In genomic region chr7:112395893-112396292, GRCh38 we compare ENCODE assay signal across 16 cellular contexts. TPM values are rescaled to one million over a fixed set of nuclear protein-coding genes. Genes with fewer than 3 reads are reported as not detected.
A peak's percentile ranks its signal among the peaks of the same experiment; 100 is the strongest.
DNase-seq lines count a peak whose midpoint lies in the region; FAIRE-seq and TF ChIP-seq lines count a peak whose summit lies in the region.
"Had no signal": no experiment of that assay in that cellular context is flagged by ENCODE, and none has a peak within 500 bp of the region (broad histone marks: within the 10 kb centered on the region; RNA-seq: fewer than 3 reads in every experiment).

No MANE protein-coding gene starts in this region.

- no peak overlapping the region for H3K56ac ChIP-seq in mesendoderm (ENCODE audit: low read length)

- H4K5ac ChIP-seq in mesendoderm (ENCODE audit: low read length), result no peak overlapping the region

- H2AK5ac ChIP-seq in mesendoderm (ENCODE audit: low read length), result no peak overlapping the region

- no peak overlapping the region for H2BK120ac ChIP-seq in mesendoderm (ENCODE audit: low read depth, low read length)

- no peak for FAIRE-seq in urothelium cell line (lab: Jason Lieb, UNC)
- FAIRE-seq: G401.6, GM12891, GM18507, H54 had no signal

- H3K4me2 ChIP-seq in Karpas-422 (ENCODE audit: low read depth, low read length, poor library complexity, severe bottlenecking) (no peak overlapping the region), mesendoderm (ENCODE audit: low read length) (no peak overlapping the region)
- H3K4me2 ChIP-seq: GM23338 had no signal

- no peak for TF ChIP-seq CTCF in GM13977 (IDR thresholded peaks at IDR 0.05; ENCODE audit: extremely low read depth, insufficient read depth, missing control alignments)

- no peaks in the 10 kb centered on the region for H3K79me2 ChIP-seq in Karpas-422 (ENCODE audit: low read length)
- no peaks in the 10 kb centered on the region for H3K79me2 ChIP-seq in mesendoderm (ENCODE audit: control insufficient read depth, insufficient read depth, low read length)

- no peak overlapping the region for H2BK15ac ChIP-seq in mesendoderm (replicated peaks; ENCODE audit: low read depth)

- no peak overlapping the region for H3K4me3 ChIP-seq in Karpas-422 (ENCODE audit: low read length)
- no peak overlapping the region for H3K4me3 ChIP-seq in mesendoderm (ENCODE audit: low read length)
- H3K4me3 ChIP-seq: BLaER1 treated with 17β-estradiol and CSF1 and Interleukin-3, amounts not matched to agents 10 nM and 100 nM; GM23338 had no signal

- H3K27me3 ChIP-seq in Karpas-422 (ENCODE audit: low read length) (no peaks in the 10 kb centered on the region), mesendoderm (ENCODE audit: insufficient read depth, low read length, poor library complexity) (no peaks in the 10 kb centered on the region)
- H3K27me3 ChIP-seq: BLaER1 treated with 17β-estradiol and CSF1 and Interleukin-3, amounts not matched to agents 10 nM and 100 nM had no signal

- H2BK5ac ChIP-seq in mesendoderm (ENCODE audit: low read length), result no peak overlapping the region

- no peaks in the 10 kb centered on the region for H3K9me3 ChIP-seq in Karpas-422 (ENCODE audit: low read length)

- in situ Hi-C loops in GM13977 (cut with MboI; ENCODE audit: low pct_unique_long_range_greater_than_20kb, low sequenced_read_pairs, unreplicated experiment), result no loop called here

- no peak overlapping the region for H3K4ac ChIP-seq in mesendoderm (ENCODE audit: low read depth, low read length)

- peaks cover 9% of the 10 kb centered on the region for H3K4me1 ChIP-seq in Karpas-422 (ENCODE audit: low read length)
- peaks cover 6% of the 10 kb centered on the region for H3K4me1 ChIP-seq in mesendoderm (ENCODE audit: control insufficient read depth, low read depth, low read length)

- no peak overlapping the region for H3K23ac ChIP-seq in mesendoderm (ENCODE audit: low read length)

- no peak overlapping the region for H4K8ac ChIP-seq in mesendoderm (ENCODE audit: low read depth, low read length)

- H3K36me3 ChIP-seq in Karpas-422 (ENCODE audit: insufficient read depth, low read length), result no peaks in the 10 kb centered on the region
- H3K36me3 ChIP-seq in mesendoderm (ENCODE audit: control insufficient read depth, insufficient read depth, low read length), result no peaks in the 10 kb centered on the region
- H3K36me3 ChIP-seq: BLaER1 treated with 17β-estradiol and CSF1 and Interleukin-3, amounts not matched to agents 10 nM and 100 nM had no signal

- no peaks in the 10 kb centered on the region for H3K9me2 ChIP-seq in Karpas-422 (replicated peaks; ENCODE audit: insufficient read depth, low read length)

- H3K18ac ChIP-seq in mesendoderm (ENCODE audit: low read length), result no peak overlapping the region

- no peaks in the 10 kb centered on the region for H4K20me1 ChIP-seq in Karpas-422 (ENCODE audit: insufficient read depth, low read depth, low read length)
- H4K20me1 ChIP-seq: BLaER1 treated with 17β-estradiol and CSF1 and Interleukin-3, amounts not matched to agents 10 nM and 100 nM had no signal

- H2AFZ ChIP-seq in Karpas-422 (ENCODE audit: low read length), result no peak overlapping the region
- H2AFZ ChIP-seq: GM23338 had no signal

- H3K27ac ChIP-seq in Karpas-422 (ENCODE audit: low read length) (no peak overlapping the region), mesendoderm (ENCODE audit: low read depth, low read length) (no peak overlapping the region)
- H3K27ac ChIP-seq: BLaER1 treated with 17β-estradiol and CSF1 and Interleukin-3, amounts not matched to agents 10 nM and 100 nM had no signal

- DNase-seq in Karpas-422, result peak; percentile 2
- peak; percentile 41 for DNase-seq in NCI-H526 treated with DMSO at 0.1 percent for 48 hours (lab: John Stamatoyannopoulos, UW)
- peak; percentile 71 for DNase-seq in mesendoderm
- no peak for DNase-seq in urothelium cell line (ENCODE audit: low spot score)
- DNase-seq in GM13977 (ENCODE audit: low spot score), result no peak
- no peak for DNase-seq in NCI-H2029 (lab: John Stamatoyannopoulos, UW)
- DNase-seq in D341Med (ENCODE audit: low spot score), result no peak
- DNase-seq: CD8-positive, alpha-beta memory T cell; COR-L47; HCEC 1CT had no signal

- no CpG with 5 or more reads among the region's 4 CpGs for WGBS in mesendoderm (ENCODE audit: extremely low coverage, insufficient coverage, low lambda C conversion rate)

- H3K79me1 ChIP-seq in mesendoderm (ENCODE audit: low read length), result no peaks in the 10 kb centered on the region

- no peak overlapping the region for H3K9ac ChIP-seq in Karpas-422 (ENCODE audit: low read length)
- H3K9ac ChIP-seq in mesendoderm (ENCODE audit: low read length), result no peak overlapping the region
- H3K9ac ChIP-seq: BLaER1 treated with 17β-estradiol and CSF1 and Interleukin-3, amounts not matched to agents 10 nM and 100 nM had no signal

RNA-seq across cellular contexts. Expression of gene IFRD1, which starts 54.4 kb away (rescaled TPM):
- total RNA-seq in Karpas-422 (2014; rRNA removed; shearing (Covaris generic); ENCODE audit: low replicate concordance), result 25.4 and 57.4 TPM in 2 replicates
- polyA plus RNA-seq in mesendoderm (2013, experiment 1 of 2), result 55.0 TPM
- polyA plus RNA-seq in mesendoderm (2013, experiment 2 of 2), result 57.9 TPM

Comparison
In these comparisons a context has a peak if more than half of its experiments do, and no peak if none do; other contexts are left out.
1. DNase-seq: peak in Karpas-422 (single experiment), NCI-H526 treated with DMSO at 0.1 percent for 48 hours (single experiment) and mesendoderm (single experiment); none in urothelium cell line (single experiment), GM13977 (single experiment), NCI-H2029 (single experiment) and D341Med (single experiment).